9 cellular contexts compared by ENCODE assay signal in genomic region chr10:34808789-34809745, GRCh38. TPM values are rescaled to one million over a fixed set of nuclear protein-coding genes. Genes with fewer than 3 reads are reported as not detected.
DNase-seq lines count a peak whose midpoint lies in the region; ATAC-seq, FAIRE-seq and TF ChIP-seq lines count a peak whose summit lies in the region.
"Had no signal": no experiment of that assay in that cellular context is flagged by ENCODE, and none has a peak within 500 bp of the region (broad histone marks: within the 10 kb centered on the region; RNA-seq: fewer than 3 reads in every experiment).

No MANE protein-coding gene starts in this region.

- H3K27me3 ChIP-seq in GM12878 (replicated peaks in 1 of 2; ENCODE audit: control insufficient read depth in 2 of 2, insufficient read depth in 2 of 2, low read length in 1 of 2) (peaks cover 0 to 8% of the 10 kb centered on the region in 2 experiments; a peak in 3 of 4 replicates), liver (ENCODE audit: control insufficient read depth in 4 of 4, insufficient read depth in 4 of 4, low read length in 3 of 4) (no peaks in the 10 kb centered on the region)

- no peak for TF ChIP-seq POLR2A in GM12878 (IDR thresholded peaks at IDR 0.05; ENCODE audit: low read depth, low read length)

- H3K4me1 ChIP-seq in GM12878 (ENCODE audit: control insufficient read depth, insufficient read depth, low read length) (no peaks in the 10 kb centered on the region), liver (ENCODE audit: control insufficient read depth in 4 of 4, insufficient read depth in 4 of 4, low read length in 3 of 4) (peaks cover 4 to 22% (median 15%) of the 10 kb centered on the region in 4 donors)

- intact Hi-C loops in GM12878 (cut with micrococcal nuclease; ENCODE audit: unreplicated experiment): no loop called here

- TF ChIP-seq RAD21 in GM12878 (IDR thresholded peaks at IDR 0.05; ENCODE audit: insufficient read depth, low read depth, low read length) (no peak), liver (IDR thresholded peaks at IDR 0.05) (peak in 1 of 2 donors; percentile 3)

- no TSS peak for BruUV-seq in GM12878 (replicated peaks; lab: Mats Ljungman, UMichigan)

- no peak for FAIRE-seq in GM12878 (lab: Jason Lieb, UNC)

- no peak overlapping the region; the same call in 1 of the 2 replicates for H3K4me3 ChIP-seq in GM12878
- no peak overlapping the region for H3K4me3 ChIP-seq in liver (ENCODE audit: low read depth in 1 of 3, low read length in 3 of 3)

- 32% methylated on average over 19 of the region's 19 CpGs for WGBS in GM12878 (ENCODE audit: insufficient coverage, insufficient replicate concordance, low lambda C conversion rate, missing lambda C conversion rate)
- 50% methylated on average over 19 of the region's 19 CpGs for WGBS in liver

- H3K9me3 ChIP-seq in GM12878 (replicated peaks; ENCODE audit: control insufficient read depth, insufficient read depth, low read length) (no peaks in the 10 kb centered on the region), liver (ENCODE audit: control insufficient read depth in 4 of 4, low read length in 3 of 4) (no peaks in the 10 kb centered on the region)

- ATAC-seq in GM18907 (IDR thresholded peaks at IDR 0.05; ENCODE audit: unreplicated experiment) (peak; percentile 69), HG03342 (IDR thresholded peaks at IDR 0.05; ENCODE audit: unreplicated experiment) (peak; percentile 43), GM12878 (peak; percentile 67), HG03469 (IDR thresholded peaks at IDR 0.05; ENCODE audit: unreplicated experiment) (no peak)

- no peak for DNase-seq in GM12878 (ENCODE audit: low read depth, low spot score)
- DNase-seq in germinal center (ENCODE audit: low spot score): no peak
- DNase-seq in activated CD8-positive, alpha-beta memory T cell treated with anti-CD3 and anti-CD28 coated beads, Interleukin-2, amount 50 U/mL, for 48 hours: no peak
- DNase-seq in activated CD4-positive, CD25-positive, alpha-beta regulatory T cell treated with anti-CD3 and anti-CD28 coated beads, Interleukin-2, amount 50 U/mL, for 72 hours: no peak
- DNase-seq: activated B cell treated with CpG ODN at 0.5 μM for 24 hours had no signal

- H3K79me2 ChIP-seq in GM12878 (ENCODE audit: control insufficient read depth, insufficient read depth, low read length): no peaks in the 10 kb centered on the region

- CTCF ChIA-PET in GM12878 (lab: Yijun Ruan, JAX): interaction anchor here (0.5 to 4.4 kb wide), 24 partner anchors 10 to 1821 kb away, joined by 3 to 24 read pairs (median 4); no protein-coding TSS in a partner anchor

- no peaks in the 10 kb centered on the region for H4K20me1 ChIP-seq in GM12878 (ENCODE audit: control insufficient read depth, insufficient read depth)

- no peak for TF ChIP-seq EP300 in GM12878 (IDR thresholded peaks at IDR 0.05; ENCODE audit: borderline replicate concordance in 1 of 2, control insufficient read depth in 1 of 2, low read depth in 2 of 2, low read length in 2 of 2)

- H3K9ac ChIP-seq in GM12878 (ENCODE audit: control insufficient read depth, insufficient read depth, low read length) (no peak overlapping the region), liver (ENCODE audit: low read depth in 1 of 2, low read length in 2 of 2) (no peak overlapping the region)

- SMC1A ChIA-PET in GM12878 (lab: Charles Lee; ENCODE audit: uncharacterized antibody, unreplicated experiment): interaction anchor here (0.6 to 9.1 kb wide), 23 partner anchors 9 to 576 kb away, joined by 3 to 107 read pairs (median 5); no protein-coding TSS in a partner anchor

- RAD21 ChIA-PET in GM12878 (lab: Charles Lee; ENCODE audit: unreplicated experiment): interaction anchor here (0.6 to 12.7 kb wide), 25 partner anchors 10 to 150 kb away, joined by 3 to 142 read pairs (median 4); no protein-coding TSS in a partner anchor

- no peak overlapping the region for H2AFZ ChIP-seq in GM12878 (ENCODE audit: control insufficient read depth, low read depth, low read length)

- in situ Hi-C loops in GM12878 (cut with MboI): no loop called here

- POLR2A ChIA-PET in GM12878 (lab: Charles Lee): interaction anchor here (0.5 to 4.6 kb wide), 14 partner anchors 7 to 613 kb away, joined by 3 to 33 read pairs (median 3); no protein-coding TSS in a partner anchor

- H3K36me3 ChIP-seq in GM12878 (ENCODE audit: control insufficient read depth in 2 of 2, insufficient read depth in 2 of 2, low read length in 1 of 2): no peaks in the 10 kb centered on the region
- H3K36me3 ChIP-seq in liver (ENCODE audit: control insufficient read depth in 4 of 4, insufficient read depth in 3 of 4, low read depth in 1 of 4, low read length in 3 of 4): no peaks in the 10 kb centered on the region

- H3K4me2 ChIP-seq in GM12878 (ENCODE audit: control insufficient read depth, insufficient read depth): peak overlapping the region; percentile 39; the same call in 1 of the 2 replicates

- H3K27ac ChIP-seq in GM12878 (ENCODE audit: control insufficient read depth, insufficient read depth) (no peak overlapping the region), liver (ENCODE audit: low read depth in 1 of 2, low read length in 2 of 2) (peak overlapping the region; percentile 1 to 44)

- TF ChIP-seq CTCF in GM12878 (IDR thresholded peaks at IDR 0.05 in 2 of 3, conservative IDR thresholded peaks at IDR 0.05 in 1 of 3; ENCODE audit: control insufficient read depth in 2 of 3, extremely low read depth in 1 of 3, insufficient read depth in 1 of 3, low read depth in 3 of 3, low read length in 3 of 3): no peak
- TF ChIP-seq CTCF in liver (IDR thresholded peaks at IDR 0.05; ENCODE audit: low read depth, low read length, missing input control): no peak

TF ChIP-seq in GM12878, 131 proteins besides CTCF, POLR2A, EP300 and RAD21 (continues in another document):
- TF ChIP-seq, protein P1, sequence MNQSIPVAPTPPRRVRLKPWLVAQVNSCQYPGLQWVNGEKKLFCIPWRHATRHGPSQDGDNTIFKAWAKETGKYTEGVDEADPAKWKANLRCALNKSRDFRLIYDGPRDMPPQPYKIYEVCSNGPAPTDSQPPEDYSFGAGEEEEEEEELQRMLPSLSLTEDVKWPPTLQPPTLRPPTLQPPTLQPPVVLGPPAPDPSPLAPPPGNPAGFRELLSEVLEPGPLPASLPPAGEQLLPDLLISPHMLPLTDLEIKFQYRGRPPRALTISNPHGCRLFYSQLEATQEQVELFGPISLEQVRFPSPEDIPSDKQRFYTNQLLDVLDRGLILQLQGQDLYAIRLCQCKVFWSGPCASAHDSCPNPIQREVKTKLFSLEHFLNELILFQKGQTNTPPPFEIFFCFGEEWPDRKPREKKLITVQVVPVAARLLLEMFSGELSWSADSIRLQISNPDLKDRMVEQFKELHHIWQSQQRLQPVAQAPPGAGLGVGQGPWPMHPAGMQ (IDR thresholded peaks at IDR 0.05; ENCODE audit: borderline replicate concordance): no peak
- TF ChIP-seq RUNX3 (IDR thresholded peaks at IDR 0.05; ENCODE audit: low read length) (peak; percentile 30; the same call in 1 of the 2 replicates), IKZF1 (conservative IDR thresholded peaks at IDR 0.05) (peak; percentile 25; the same call in 1 of the 2 replicates), ETV6 (conservative IDR thresholded peaks at IDR 0.05 in 1 of 2, IDR thresholded peaks at IDR 0.05 in 1 of 2; ENCODE audit: borderline replicate concordance in 1 of 2, low read depth in 1 of 2) (no peak), IKZF2 (IDR thresholded peaks at IDR 0.05) (peak in 1 of 2 experiments; percentile 6; a peak in 1 of 4 replicates), NFIC (IDR thresholded peaks at IDR 0.05; ENCODE audit: low read depth, low read length) (no peak), HDGF (IDR thresholded peaks at IDR 0.05) (peak; percentile 40; the same call in 1 of the 2 replicates)

TF ChIP-seq in liver, 16 proteins besides CTCF, POLR2A, EP300 and RAD21 (continues in another document):
- TF ChIP-seq YY1 (IDR thresholded peaks at IDR 0.05) (no peak), GABPA (IDR thresholded peaks at IDR 0.05 in 1 of 2, conservative IDR thresholded peaks at IDR 0.05 in 1 of 2) (no peak), HNF4A (conservative IDR thresholded peaks at IDR 0.05) (no peak), MAX (IDR thresholded peaks at IDR 0.05) (no peak), ATF3 (IDR thresholded peaks at IDR 0.05) (no peak)

RNA-seq across cellular contexts. Expression of gene PARD3, which starts 6.0 kb away (rescaled TPM):
- total RNA-seq in GM12878 (2013; cell fraction: nucleolus; rRNA removed): 128 and 134 TPM in 2 replicates
- total RNA-seq in GM12878 (2014; rRNA removed): 16.5 and 18.8 TPM in 2 replicates
- 27.5 and 29.0 TPM in 2 replicates for total RNA-seq in GM12878 (2014; rRNA removed; fragmentation: Illumina TruSeq; extraction: Trizol)
- 16.6 TPM in 2 replicates for total RNA-seq in GM12878 (2021)
- 3.7 TPM for polyA plus RNA-seq in GM12878 (2011; ENCODE audit: low read depth)
- polyA plus RNA-seq in GM12878 (2011; rRNA removed): 43.1 and 55.3 TPM in 2 replicates
- 24.3 and 28.9 TPM in 2 replicates for polyA plus RNA-seq in GM12878 (2011; cell fraction: cytosol; rRNA removed)
- polyA plus RNA-seq in GM12878 (2011; cell fraction: nucleus; rRNA removed): 27.5 and 32.0 TPM in 2 replicates
- 4.7 and 6.1 TPM in 2 replicates for polyA plus RNA-seq in GM12878 (2012)
- polyA plus RNA-seq in GM12878 (2014; fragmentation: Illumina TruSeq; extraction: Trizol): 19.3 and 21.7 TPM in 2 replicates
- 1 to 10 TPM; 6.3 to 9.6 TPM for polyA plus RNA-seq in GM12878 (2014; fragmentation: Nextera tagmentation; extraction: Ambion mirVana)
- polyA plus RNA-seq in GM12878 (2014; rRNA removed): 9.9 and 11.3 TPM in 2 replicates
- polyA plus RNA-seq in GM12878 (2016; fragmentation: Nextera tagmentation; extraction: Ambion mirVana): 1 to 10 TPM; 2.6 to 3.8 TPM
- 96.4 TPM in 2 replicates for polyA minus RNA-seq in GM12878 (2011; rRNA and poly(A)+ RNA removed)
- polyA minus RNA-seq in GM12878 (2011; cell fraction: cytosol; rRNA and poly(A)+ RNA removed): 17.6 and 22.9 TPM in 2 replicates
- polyA minus RNA-seq in GM12878 (2011; cell fraction: nucleus; rRNA and poly(A)+ RNA removed): 71.0 and 84.8 TPM in 2 replicates
- total RNA-seq in liver: 10 to 100 TPM; 13.3 to 43.8 TPM
- polyA plus RNA-seq in liver: 10 to 100 TPM; 12.3 to 13.7 TPM
